ENCODE assay signal across 23 cellular contexts in genomic region chr22:46807458-46807857, GRCh38.
"Had no signal": no experiment of that assay in that cellular context is flagged by ENCODE, and none has a peak within 500 bp of the region (broad histone marks: within the 10 kb centered on the region; RNA-seq: fewer than 3 reads in every experiment).

No MANE protein-coding gene starts in this region.

- H3K9me3 ChIP-seq: colonic mucosa, left ventricle myocardium inferior, lower lobe of right lung, psoas muscle, sigmoid colon had no signal

- H3K4me1 Mint-ChIP-seq: nephron had no signal

- H3K27me3 Mint-ChIP-seq: naive B cell, type B pancreatic cell had no signal

- H3K27ac ChIP-seq: colonic mucosa, foreskin keratinocyte, left ventricle myocardium inferior, lower lobe of right lung, parathyroid adenoma, psoas muscle, sigmoid colon, skin epidermis had no signal

- H3K9me3 Mint-ChIP-seq: endodermal cell, immature natural killer cell, naive B cell, nephron, type B pancreatic cell had no signal

- H3K27ac Mint-ChIP-seq: endodermal cell, nephron, type B pancreatic cell had no signal

- H3K4me1 ChIP-seq: foreskin keratinocyte, parathyroid adenoma had no signal

- FAIRE-seq: endothelial cell of umbilical vein, keratinocyte had no signal

- H3K27me3 ChIP-seq: colonic mucosa, foreskin keratinocyte, sigmoid colon had no signal

- H3K4me3 ChIP-seq: colonic mucosa, left ventricle myocardium inferior, lower lobe of right lung, psoas muscle, sigmoid colon, skin epidermis had no signal

- H3K4me3 Mint-ChIP-seq: endodermal cell, immature natural killer cell, nephron, type B pancreatic cell had no signal

- H2AFZ ChIP-seq: parathyroid adenoma had no signal

- H3K9ac ChIP-seq: parathyroid adenoma had no signal

- DNase-seq: colonic mucosa; dermis blood vessel endothelial cell; erythroblast; foreskin keratinocyte; immature natural killer cell; left cardiac atrium; left ventricle myocardium inferior; lower lobe of right lung; mesendoderm; naive B cell; occipital lobe; psoas muscle; retina; sigmoid colon; stimulated activated CD4-positive, alpha-beta T cell treated with anti-CD3 and anti-CD28 coated beads, Interleukin-2, amount 100 ng/mL, for 24 hours; stimulated activated naive CD4-positive, alpha-beta T cell treated with Interleukin-2 at 50 U/mL for 16 hours had no signal

- H3K36me3 ChIP-seq: colonic mucosa, sigmoid colon had no signal

- ATAC-seq: foreskin keratinocyte, left cardiac atrium, lower lobe of right lung, psoas muscle had no signal
